18 cellular contexts compared by ENCODE assay signal in genomic region chr7:156430109-156430508, GRCh38.
A peak's percentile ranks its signal among the peaks of the same experiment; 100 is the strongest.
DNase-seq lines count a peak whose midpoint lies in the region; TF ChIP-seq lines count a peak whose summit lies in the region.
"Had no signal": no experiment of that assay in that cellular context is flagged by ENCODE, and none has a peak within 500 bp of the region (broad histone marks: within the 10 kb centered on the region; RNA-seq: fewer than 3 reads in every experiment).

No MANE protein-coding gene starts in this region.

- no peaks in the 10 kb centered on the region for H3K4me1 Mint-ChIP-seq in activated naive CD4-positive, alpha-beta T cell treated with anti-CD3 and anti-CD28 coated beads, Interleukin-2, amount 50 U/mL, for 24 hours
- no peaks in the 10 kb centered on the region for H3K4me1 Mint-ChIP-seq in activated naive CD4-positive, alpha-beta T cell treated with anti-CD3 and anti-CD28 coated beads, Interleukin-2, amount 10 ng/mL, durations not matched to agents 7 days and 5 days
- H3K4me1 Mint-ChIP-seq: CD4-positive, alpha-beta memory T cell had no signal

- TF ChIP-seq CTCF in esophagus muscularis mucosa (IDR thresholded peaks at IDR 0.05) (no peak), spleen (IDR thresholded peaks at IDR 0.05 in 8 of 11, conservative IDR thresholded peaks at IDR 0.05 in 3 of 11) (no peak)

- 67% methylated on average over 6 of the region's 7 CpGs for WGBS in esophagus muscularis mucosa
- 70 to 84% (median 81%) methylated on average over 7 of the region's 7 CpGs for WGBS in spleen, 5 donors

- H3K27me3 Mint-ChIP-seq in activated naive CD4-positive, alpha-beta T cell treated with anti-CD3 and anti-CD28 coated beads, Interleukin-2, amount 50 U/mL, for 24 hours: peaks cover 5% of the 10 kb centered on the region
- peaks cover 11% of the 10 kb centered on the region for H3K27me3 Mint-ChIP-seq in activated naive CD4-positive, alpha-beta T cell treated with anti-CD3 and anti-CD28 coated beads, Interleukin-2, amount 10 ng/mL, durations not matched to agents 7 days and 5 days

- H3K36me3 ChIP-seq in esophagus muscularis mucosa: no peaks in the 10 kb centered on the region
- H3K36me3 ChIP-seq in spleen: no peaks in the 10 kb centered on the region

- H3K4me3 Mint-ChIP-seq in activated naive CD4-positive, alpha-beta T cell treated with anti-CD3 and anti-CD28 coated beads, Interleukin-2, amount 50 U/mL, for 24 hours: no peak overlapping the region
- H3K4me3 Mint-ChIP-seq in activated naive CD4-positive, alpha-beta T cell treated with anti-CD3 and anti-CD28 coated beads, Interleukin-2, amount 10 ng/mL, durations not matched to agents 7 days and 5 days: no peak overlapping the region
- H3K4me3 Mint-ChIP-seq: CD4-positive, alpha-beta memory T cell had no signal

- H3K4me1 ChIP-seq in esophagus muscularis mucosa (no peaks in the 10 kb centered on the region), spleen (no peaks in the 10 kb centered on the region)

- H3K27ac ChIP-seq in esophagus muscularis mucosa (replicated peaks in 1 of 4) (no peak overlapping the region), spleen (no peak overlapping the region)
- H3K27ac ChIP-seq: GM23248 had no signal

- H3K27me3 ChIP-seq in esophagus muscularis mucosa (peaks cover 0 to 13% (median 0%) of the 10 kb centered on the region in 4 donors), spleen (replicated peaks in 1 of 7) (peaks cover 0 to 16% (median 0%) of the 10 kb centered on the region in 7 donors)

- no peak for TF ChIP-seq POLR2A in esophagus muscularis mucosa (IDR thresholded peaks at IDR 0.05; ENCODE audit: low read depth)
- TF ChIP-seq POLR2A in spleen (IDR thresholded peaks at IDR 0.05): no peak

- TF ChIP-seq EP300 in esophagus muscularis mucosa (IDR thresholded peaks at IDR 0.05): no peak

- no peaks in the 10 kb centered on the region for H3K36me3 Mint-ChIP-seq in activated naive CD4-positive, alpha-beta T cell treated with anti-CD3 and anti-CD28 coated beads, Interleukin-2, amount 50 U/mL, for 24 hours
- H3K36me3 Mint-ChIP-seq in activated naive CD4-positive, alpha-beta T cell treated with anti-CD3 and anti-CD28 coated beads, Interleukin-2, amount 10 ng/mL, durations not matched to agents 7 days and 5 days: no peaks in the 10 kb centered on the region
- H3K36me3 Mint-ChIP-seq: CD4-positive, alpha-beta memory T cell had no signal

- peak overlapping the region; percentile 6 for H3K27ac Mint-ChIP-seq in activated naive CD4-positive, alpha-beta T cell treated with anti-CD3 and anti-CD28 coated beads, Interleukin-2, amount 50 U/mL, for 24 hours
- H3K27ac Mint-ChIP-seq in activated naive CD4-positive, alpha-beta T cell treated with anti-CD3 and anti-CD28 coated beads, Interleukin-2, amount 10 ng/mL, durations not matched to agents 7 days and 5 days: no peak overlapping the region
- H3K27ac Mint-ChIP-seq: CD4-positive, alpha-beta memory T cell had no signal

- no peaks in the 10 kb centered on the region for H3K9me3 Mint-ChIP-seq in activated naive CD4-positive, alpha-beta T cell treated with anti-CD3 and anti-CD28 coated beads, Interleukin-2, amount 50 U/mL, for 24 hours
- H3K9me3 Mint-ChIP-seq in activated naive CD4-positive, alpha-beta T cell treated with anti-CD3 and anti-CD28 coated beads, Interleukin-2, amount 10 ng/mL, durations not matched to agents 7 days and 5 days: no peaks in the 10 kb centered on the region

- no peak for DNase-seq in activated naive CD4-positive, alpha-beta T cell treated with anti-CD3 and anti-CD28 coated beads, Interleukin-2, amount 10 ng/mL, durations not matched to agents 7 days and 5 days
- DNase-seq in esophagus muscularis mucosa (ENCODE audit: extremely low spot score) (peak; percentile 75), spleen (peak; percentile 30), DMS53 (lab: John Stamatoyannopoulos, UW) (no peak), 8988T (no peak)
- DNase-seq: C1 segment of cervical spinal cord; Calu3; CD4-positive, alpha-beta memory T cell; COR-L47; DMS153; DMS79; EL; GDM1; GM23248; H7; HCEC 1CT had no signal

- H3K4me3 ChIP-seq in esophagus muscularis mucosa (no peak overlapping the region), spleen (no peak overlapping the region)
- H3K4me3 ChIP-seq: GM12878, GM23248 had no signal

- intact Hi-C loops in esophagus muscularis mucosa (cut with DNase I) (no loop called here), spleen (cut with DNase I; ENCODE audit: low total_unique reads) (no loop called here)

- H3K9me3 ChIP-seq in esophagus muscularis mucosa (no peaks in the 10 kb centered on the region), spleen (no peaks in the 10 kb centered on the region)

- CTCF ChIA-PET in activated naive CD4-positive, alpha-beta T cell treated with anti-CD3 and anti-CD28 coated beads, Interleukin-2, amount 10 ng/mL, durations not matched to agents 7 days and 5 days (lab: Charles Lee): no interaction called here

Comparison
In these comparisons a context has a peak if more than half of its experiments do, and no peak if none do; other contexts are left out.
1. DNase-seq: peak in esophagus muscularis mucosa (single experiment) and spleen (single experiment); none in activated naive CD4-positive, alpha-beta T cell treated with anti-CD3 and anti-CD28 coated beads, Interleukin-2, amount 10 ng/mL, durations not matched to agents 7 days and 5 days (single experiment), DMS53 (single experiment) and 8988T (single experiment).